Comparison of ENCODE assay signal across 11 cellular contexts in genomic region chr5:135230326-135230925, GRCh38.
DNase-seq lines count a peak whose midpoint lies in the region; ATAC-seq and TF ChIP-seq lines count a peak whose summit lies in the region.
"Had no signal": no experiment of that assay in that cellular context is flagged by ENCODE, and none has a peak within 500 bp of the region (broad histone marks: within the 10 kb centered on the region; RNA-seq: fewer than 3 reads in every experiment).

No MANE protein-coding gene starts in this region.

- H3K79me2 ChIP-seq in OCI-LY7 (ENCODE audit: insufficient read depth, low read depth, low read length): no peaks in the 10 kb centered on the region

- H4K20me1 ChIP-seq in OCI-LY7 (ENCODE audit: insufficient read depth, low read length): no peaks in the 10 kb centered on the region

- H3K4me3 ChIP-seq in OCI-LY7 (ENCODE audit: low read depth, low read length, poor library complexity, severe bottlenecking): no peak overlapping the region

- H3K4me2 ChIP-seq in OCI-LY7 (ENCODE audit: low read length): no peak overlapping the region

- BruUV-seq in OCI-LY7 (replicated peaks; lab: Mats Ljungman, UMichigan): no TSS peak

- no peaks in the 10 kb centered on the region for H3K36me3 ChIP-seq in OCI-LY7 (ENCODE audit: insufficient read depth, low read length)

- no peak overlapping the region for H3K27ac ChIP-seq in OCI-LY7 (ENCODE audit: low read depth, low read length, poor library complexity, severe bottlenecking)

- DNase-seq in GM04503 (ENCODE audit: low read depth) (peak; percentile 33), SIG-M5 treated with dmso at 0.1 percent for 504 hours (lab: John Stamatoyannopoulos, UW; ENCODE audit: unreplicated experiment) (peak; percentile 92), fibroblast of peridontal ligament (ENCODE audit: extremely low read depth) (peak; percentile 86), posterior vena cava (ENCODE audit: low spot score) (peak; percentile 91), SK-N-DZ (ENCODE audit: low spot score) (no peak), OCI-LY7 (ENCODE audit: low spot score) (no peak)
- DNase-seq in stimulated activated CD4-positive, alpha-beta T cell treated with anti-CD3 and anti-CD28 coated beads, Interleukin-2, amount 100 ng/mL, for 48 hours: no peak
- DNase-seq: effector memory CD8-positive, alpha-beta T cell; H7; NCI-H1436 had no signal

- no peak overlapping the region for H2AFZ ChIP-seq in OCI-LY7 (ENCODE audit: low read length)

- no peak for TF ChIP-seq CTCF in OCI-LY7 (conservative IDR thresholded peaks at IDR 0.05; ENCODE audit: low read length)

- H3K4me1 ChIP-seq in OCI-LY7 (ENCODE audit: insufficient read depth, low read length, poor library complexity, severe bottlenecking): no peaks in the 10 kb centered on the region

- POLR2A ChIA-PET in OCI-LY7 (lab: Charles Lee): interaction anchor here (0.5 to 0.7 kb wide), 2 partner anchors 699 to 1163 kb away, joined by 3 to 6 read pairs; no protein-coding TSS in a partner anchor

- H3K9me2 ChIP-seq in OCI-LY7 (ENCODE audit: insufficient read depth, low read length): no peaks in the 10 kb centered on the region

- intact Hi-C loops in posterior vena cava (cut with DNase I) (no loop called here), OCI-LY7 (cut with micrococcal nuclease; ENCODE audit: unreplicated experiment) (no loop called here)

- no peaks in the 10 kb centered on the region for H3K9me3 ChIP-seq in OCI-LY7 (ENCODE audit: low read length)

- no peak for ATAC-seq in HG03196 (IDR thresholded peaks at IDR 0.05; ENCODE audit: unreplicated experiment)
- ATAC-seq: effector memory CD8-positive, alpha-beta T cell had no signal

- CTCF ChIA-PET in OCI-LY7 (lab: Charles Lee; ENCODE audit: unreplicated experiment): no interaction called here

Comparison
In these comparisons a context has a peak if more than half of its experiments do, and no peak if none do; other contexts are left out.
1. DNase-seq: peak in GM04503 (single experiment), SIG-M5 treated with dmso at 0.1 percent for 504 hours (single experiment), fibroblast of peridontal ligament (single experiment) and posterior vena cava (single experiment); none in SK-N-DZ (single experiment), OCI-LY7 (single experiment) and stimulated activated CD4-positive, alpha-beta T cell treated with anti-CD3 and anti-CD28 coated beads, Interleukin-2, amount 100 ng/mL, for 48 hours (0 of 2).